16 cellular contexts compared by ENCODE assay signal in genomic region chr1:174850726-174851125, GRCh38.
A peak's percentile ranks its signal among the peaks of the same experiment; 100 is the strongest.
DNase-seq lines count a peak whose midpoint lies in the region; ATAC-seq and TF ChIP-seq lines count a peak whose summit lies in the region.
"Had no signal": no experiment of that assay in that cellular context is flagged by ENCODE, and none has a peak within 500 bp of the region (broad histone marks: within the 10 kb centered on the region; RNA-seq: fewer than 3 reads in every experiment).

No MANE protein-coding gene starts in this region.

- H3K27me3 ChIP-seq in RWPE2 (ENCODE audit: insufficient read depth, poor library complexity, severe bottlenecking) = no peaks in the 10 kb centered on the region
- no peaks in the 10 kb centered on the region for H3K27me3 ChIP-seq in upper lobe of right lung

- intact Hi-C loops in upper lobe of right lung (cut with DNase I) = no loop called here

- no peaks in the 10 kb centered on the region for H3K36me3 ChIP-seq in RWPE2 (ENCODE audit: low read depth)
- no peaks in the 10 kb centered on the region for H3K36me3 ChIP-seq in upper lobe of right lung
- H3K36me3 ChIP-seq: HAP-1 had no signal

- DNase-seq in DMS 273 (lab: John Stamatoyannopoulos, UW; ENCODE audit: unreplicated experiment) = peak; percentile 9
- no peak for DNase-seq in DMS 273 treated with DMSO at 0.1 percent for 48 hours (lab: John Stamatoyannopoulos, UW)
- DNase-seq in RWPE2 (ENCODE audit: low spot score) = no peak
- no peak for DNase-seq in epithelial cell of prostate (ENCODE audit: low read depth, low spot score)
- no peak for DNase-seq in upper lobe of right lung
- DNase-seq in activated CD8-positive, alpha-beta memory T cell treated with anti-CD3 and anti-CD28 coated beads, Interleukin-2, amount 50 U/mL, for 48 hours = no peak
- DNase-seq in medulla oblongata (ENCODE audit: extremely low spot score) = no peak
- DNase-seq: AML-193; CD4-positive, alpha-beta T cell; DMS53; GDM1; GM23248 had no signal

- no peak for TF ChIP-seq CTCF in RWPE2 (IDR thresholded peaks at IDR 0.05; ENCODE audit: poor library complexity, severe bottlenecking)
- no peak for TF ChIP-seq CTCF in upper lobe of right lung (IDR thresholded peaks at IDR 0.05)

- ATAC-seq in RWPE2 (ENCODE audit: low read depth) (no peak), upper lobe of right lung (peak; percentile 81)
- ATAC-seq: A549 had no signal

- H3K9me3 ChIP-seq in RWPE2 (ENCODE audit: severe bottlenecking) = no peaks in the 10 kb centered on the region
- no peaks in the 10 kb centered on the region for H3K9me3 ChIP-seq in upper lobe of right lung
- H3K9me3 ChIP-seq: HAP-1 had no signal

- H3K27ac ChIP-seq in RWPE2 (ENCODE audit: poor library complexity, severe bottlenecking) (peak overlapping the region; percentile 96), epithelial cell of prostate (peak overlapping the region; percentile 97), upper lobe of right lung (no peak overlapping the region)
- H3K27ac ChIP-seq: 22Rv1, C4-2B, GM23248 had no signal

- H3K4me1 ChIP-seq in RWPE2 (ENCODE audit: insufficient read depth, poor library complexity, severe bottlenecking) (peaks cover 10% of the 10 kb centered on the region), upper lobe of right lung (no peaks in the 10 kb centered on the region)
- H3K4me1 ChIP-seq: HAP-1 had no signal

- H3K4me3 ChIP-seq in RWPE2 (ENCODE audit: severe bottlenecking) = no peak overlapping the region
- H3K4me3 ChIP-seq in upper lobe of right lung = no peak overlapping the region
- H3K4me3 ChIP-seq: A549, GM23248, HAP-1 had no signal
